ENCODE assay signal across 22 cellular contexts in genomic region chr2:11564864-11565567, GRCh38. TPM values are rescaled to one million over a fixed set of nuclear protein-coding genes. Genes with fewer than 3 reads are reported as not detected.
"Had no signal": no experiment of that assay in that cellular context is flagged by ENCODE, and none has a peak within 500 bp of the region (broad histone marks: within the 10 kb centered on the region; RNA-seq: fewer than 3 reads in every experiment).

No MANE protein-coding gene starts in this region.

- H3K36me3 ChIP-seq: neutrophil had no signal

- H3K4me1 Mint-ChIP-seq: activated CD4-positive, alpha-beta T cell treated with anti-CD3 and anti-CD28 coated beads, Interleukin-2, amount 10 ng/mL, durations not matched to agents 24 days and 14 days; activated naive CD8-positive, alpha-beta T cell treated with anti-CD3 and anti-CD28 coated beads, Interleukin-2, amount 10 ng/mL, durations not matched to agents 7 days and 5 days; naive B cell had no signal

- H3K27ac ChIP-seq: body of pancreas, foreskin keratinocyte, neutrophil, tibial nerve had no signal

- H3K9me3 ChIP-seq: body of pancreas, mucosa of descending colon, neutrophil, tibial nerve had no signal

- H3K36me3 Mint-ChIP-seq: activated naive CD8-positive, alpha-beta T cell treated with anti-CD3 and anti-CD28 coated beads, Interleukin-2, amount 10 ng/mL, durations not matched to agents 7 days and 5 days had no signal

- H3K4me1 ChIP-seq: foreskin keratinocyte, tibial nerve had no signal

- H3K27ac Mint-ChIP-seq: activated CD4-positive, alpha-beta T cell treated with anti-CD3 and anti-CD28 coated beads, Interleukin-2, amount 10 ng/mL, durations not matched to agents 24 days and 14 days; activated CD8-positive, alpha-beta T cell treated with anti-CD3 and anti-CD28 coated beads for 36 hours; activated naive CD8-positive, alpha-beta T cell treated with anti-CD3 and anti-CD28 coated beads, Interleukin-2, amount 10 ng/mL, durations not matched to agents 7 days and 5 days; activated T-cell treated with anti-CD3 and anti-CD28 coated beads, Interleukin-2, amount 50 U/mL, for 24 hours; activated T-helper 2 cell treated with anti-CD3 and anti-CD28 coated beads, Interferon-gamma antibody, Interleukin-2, Interleukin-4, amounts not matched to agents 10 μg/mL and 5 μg/mL and 100 μg/mL, durations not matched to agents 14 hours and 24 hours and 36 hours; naive B cell had no signal

- H3K9me3 Mint-ChIP-seq: activated CD4-positive, alpha-beta T cell treated with anti-CD3 and anti-CD28 coated beads, Interleukin-2, amount 10 ng/mL, durations not matched to agents 24 days and 14 days; activated CD8-positive, alpha-beta T cell treated with anti-CD3 and anti-CD28 coated beads for 36 hours; activated naive CD8-positive, alpha-beta T cell treated with anti-CD3 and anti-CD28 coated beads, Interleukin-2, amount 10 ng/mL, durations not matched to agents 7 days and 5 days; activated T-cell treated with anti-CD3 and anti-CD28 coated beads, Interleukin-2, amount 50 U/mL, for 24 hours; activated T-helper 2 cell treated with anti-CD3 and anti-CD28 coated beads, Interferon-gamma antibody, Interleukin-2, Interleukin-4, amounts not matched to agents 10 μg/mL and 5 μg/mL and 100 μg/mL, durations not matched to agents 14 hours and 24 hours and 36 hours had no signal

- ATAC-seq: activated CD8-positive, alpha-beta T cell treated with anti-CD3 and anti-CD28 coated beads for 36 hours; body of pancreas; foreskin keratinocyte; left lobe of liver; mucosa of descending colon; stimulated activated naive CD8-positive, alpha-beta T cell treated with anti-CD3 and anti-CD28 coated beads, Interleukin-15, Interleukin-2, amounts not matched to agents 100 U/mL and 50 U/mL, for 24 hours had no signal

- H3K27me3 ChIP-seq: body of pancreas, tibial nerve had no signal

- DNase-seq: activated CD4-positive, alpha-beta T cell treated with anti-CD3 and anti-CD28 coated beads, Interleukin-2, amount 10 ng/mL, durations not matched to agents 24 days and 14 days; activated CD4-positive, CD25-positive, alpha-beta regulatory T cell; activated CD8-positive, alpha-beta T cell treated with anti-CD3 and anti-CD28 coated beads for 36 hours; activated naive CD4-positive, alpha-beta T cell treated with Interleukin-2 at 50 U/mL for 16 hours; activated naive CD8-positive, alpha-beta T cell treated with anti-CD3 and anti-CD28 coated beads, Interleukin-2, amount 10 ng/mL, durations not matched to agents 7 days and 5 days; activated T-cell treated with anti-CD3 and anti-CD28 coated beads, Interleukin-2, amount 50 U/mL, for 24 hours; body of pancreas; foreskin keratinocyte; hippocampal formation; islet precursor cell; mammary epithelial cell; mucosa of descending colon; naive B cell; retina; stimulated activated naive CD8-positive, alpha-beta T cell treated with anti-CD3 and anti-CD28 coated beads, Interleukin-15, Interleukin-2, amounts not matched to agents 100 U/mL and 50 U/mL, for 24 hours; substantia nigra; T-helper 1 cell; T-helper 9 cell had no signal

- H3K27me3 Mint-ChIP-seq: activated CD8-positive, alpha-beta T cell treated with anti-CD3 and anti-CD28 coated beads for 36 hours had no signal

- H3K4me3 Mint-ChIP-seq: activated CD4-positive, alpha-beta T cell treated with anti-CD3 and anti-CD28 coated beads, Interleukin-2, amount 10 ng/mL, durations not matched to agents 24 days and 14 days; activated CD8-positive, alpha-beta T cell treated with anti-CD3 and anti-CD28 coated beads for 36 hours; activated naive CD8-positive, alpha-beta T cell treated with anti-CD3 and anti-CD28 coated beads, Interleukin-2, amount 10 ng/mL, durations not matched to agents 7 days and 5 days; activated T-cell treated with anti-CD3 and anti-CD28 coated beads, Interleukin-2, amount 50 U/mL, for 24 hours had no signal

- H3K4me3 ChIP-seq: body of pancreas, mucosa of descending colon, tibial nerve had no signal

RNA-seq across cellular contexts. Expression of gene GREB1, which starts 31.2 kb away (rescaled TPM):
- polyA plus RNA-seq: foreskin keratinocyte had no signal
